1 cellular context compared by ENCODE assay signal in genomic region chr14:99573000-99573330, GRCh38.
TF ChIP-seq lines count a peak whose summit lies in the region.

No MANE protein-coding gene starts in this region.

TF ChIP-seq in HEK293, 187 proteins besides CTCF, POLR2A, EP300 and RAD21 (continued from another document):
- TF ChIP-seq PRDM10 (tag by site-specific recombination; IDR thresholded peaks at IDR 0.05) (no peak), ZNF433 (tag by site-specific recombination; IDR thresholded peaks at IDR 0.05; ENCODE audit: low read depth) (no peak), ZNF341 (tag by site-specific recombination; IDR thresholded peaks at IDR 0.05; ENCODE audit: low read depth) (no peak), ZNF560 (tag by site-specific recombination; IDR thresholded peaks at IDR 0.05; ENCODE audit: borderline replicate concordance) (no peak), ZNF792 (tag by site-specific recombination; IDR thresholded peaks at IDR 0.05) (no peak), ZNF777 (tag by site-specific recombination; IDR thresholded peaks at IDR 0.05; ENCODE audit: borderline replicate concordance) (no peak), MEIS1 (CRISPR knock-in tag; IDR thresholded peaks at IDR 0.05; ENCODE audit: borderline replicate concordance) (no peak), ZNF514 (tag by site-specific recombination; IDR thresholded peaks at IDR 0.05) (no peak), GLI4 (tag by site-specific recombination; IDR thresholded peaks at IDR 0.05) (no peak), ZNF146 (tag by site-specific recombination; IDR thresholded peaks at IDR 0.05) (no peak), ZNF221 (tag by site-specific recombination; IDR thresholded peaks at IDR 0.05; ENCODE audit: borderline replicate concordance) (no peak), EGR2 (tag by site-specific recombination; IDR thresholded peaks at IDR 0.05; ENCODE audit: low read depth) (no peak), SCRT2 (tag by site-specific recombination; IDR thresholded peaks at IDR 0.05) (peak; percentile 16), ZNF530 (tag by site-specific recombination; IDR thresholded peaks at IDR 0.05; ENCODE audit: low read depth) (no peak), ZBTB48 (tag by site-specific recombination; IDR thresholded peaks at IDR 0.05) (peak; percentile 67), ZIC2 (tag by site-specific recombination; IDR thresholded peaks at IDR 0.05) (peak; percentile 95), HIC1 (tag by site-specific recombination; IDR thresholded peaks at IDR 0.05) (no peak)
